ENCODE assay signal across 1 cellular context in genomic region chr19:55582284-55582683, GRCh38.
TF ChIP-seq lines count a peak whose summit lies in the region.

No MANE protein-coding gene starts in this region.

TF ChIP-seq in A549, 52 proteins besides CTCF, POLR2A, EP300 and RAD21:
- TF ChIP-seq MAX (IDR thresholded peaks at IDR 0.05), result 0 out of 2 replicates have a peak, but pooled peaks have one; percentile 1
TF ChIP-seq in A549: peak in this region for 1; not testable (repeated sequence) for 51.
